19 cellular contexts compared by ENCODE assay signal in the genomic region with DNA sequence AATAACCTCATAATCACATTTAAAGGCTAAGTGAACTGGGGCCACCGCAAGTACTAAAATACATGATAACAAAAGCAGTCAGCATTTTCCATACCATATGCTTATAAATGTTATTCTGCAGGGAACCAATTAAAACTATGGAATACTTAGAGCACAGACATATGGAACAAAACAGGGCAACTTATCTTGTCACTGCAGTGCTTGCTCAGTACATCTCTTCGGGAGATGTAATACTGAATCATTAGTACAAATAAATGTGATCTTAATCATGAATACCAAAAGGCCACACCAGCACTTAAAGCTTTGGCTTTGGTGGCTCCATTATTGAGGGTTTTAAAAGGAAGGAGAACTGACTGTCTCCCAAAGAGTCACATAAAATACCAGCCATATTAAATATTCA. TPM values are rescaled to one million over a fixed set of nuclear protein-coding genes. Genes with fewer than 3 reads are reported as not detected.
DNase-seq lines count a peak whose midpoint lies in the region; ATAC-seq and TF ChIP-seq lines count a peak whose summit lies in the region.
"Had no signal": no experiment of that assay in that cellular context is flagged by ENCODE, and none has a peak within 500 bp of the region (broad histone marks: within the 10 kb centered on the region; RNA-seq: fewer than 3 reads in every experiment).

No MANE protein-coding gene starts in this region.

- no peak overlapping the region for H4K8ac ChIP-seq in mesenchymal stem cell (ENCODE audit: low read length)

- H2AFZ ChIP-seq in mesenchymal stem cell (ENCODE audit: low read depth, low read length) = no peak overlapping the region

- no peak overlapping the region for H3K14ac ChIP-seq in mesenchymal stem cell (ENCODE audit: low read length in 2 of 2)

- no peaks in the 10 kb centered on the region for H3K79me1 ChIP-seq in mesenchymal stem cell (replicated peaks; ENCODE audit: low read length, poor library complexity, severe bottlenecking)

- H2BK15ac ChIP-seq in mesenchymal stem cell (ENCODE audit: low read depth, poor library complexity, severe bottlenecking) = no peak overlapping the region

- H3K9me3 ChIP-seq in ascending aorta = no peaks in the 10 kb centered on the region
- H3K9me3 ChIP-seq in mesenchymal stem cell (ENCODE audit: control insufficient read depth, low read length) = no peaks in the 10 kb centered on the region
- no peaks in the 10 kb centered on the region for H3K9me3 ChIP-seq in stomach

- DNase-seq in EL (peak; percentile 32), ascending aorta (ENCODE audit: low spot score in 2 of 2) (no peak), mesenchymal stem cell (no peak), stomach (no peak)
- DNase-seq in stimulated activated CD4-positive, alpha-beta T cell treated with anti-CD3 and anti-CD28 coated beads, Interleukin-2, amount 100 ng/mL, for 48 hours = no peak
- DNase-seq: activated CD4-positive, alpha-beta T cell treated with anti-CD3 and anti-CD28 coated beads, Interleukin-2, amount 50 U/mL, for 4 hours; activated naive CD4-positive, alpha-beta T cell treated with anti-CD3 and anti-CD28 coated beads, Interleukin-2, amount 10 ng/mL, durations not matched to agents 7 days and 5 days; cortex of kidney; DMS 273 treated with DMSO at 0.1 percent for 48 hours; foreskin keratinocyte; NCI-H1930; RPMI8226; stimulated activated CD4-positive, alpha-beta T cell treated with anti-CD3 and anti-CD28 coated beads, Interleukin-1b, Interleukin-23, amount 100 ng/mL, for 48 hours had no signal

- no peak for TF ChIP-seq POLR2A in stomach (IDR thresholded peaks at IDR 0.05)

- no peak overlapping the region for H3K18ac ChIP-seq in mesenchymal stem cell (ENCODE audit: low read depth in 1 of 2, low read length in 2 of 2)

- ATAC-seq in GM21529 (IDR thresholded peaks at IDR 0.05; ENCODE audit: unreplicated experiment) = no peak
- no peak for ATAC-seq in HG03460 (IDR thresholded peaks at IDR 0.05; ENCODE audit: unreplicated experiment)
- no peak for ATAC-seq in HG03039 (IDR thresholded peaks at IDR 0.05; ENCODE audit: unreplicated experiment)
- ATAC-seq: foreskin keratinocyte, left lobe of liver had no signal

- H2BK120ac ChIP-seq in mesenchymal stem cell (ENCODE audit: low read depth, low read length) = no peak overlapping the region

- H2BK12ac ChIP-seq in mesenchymal stem cell (ENCODE audit: low read length in 2 of 2) = no peak overlapping the region

- intact Hi-C loops in ascending aorta (cut with DNase I) = loop anchor here (2.0 kb wide), 1 partner anchor 37 kb away; no protein-coding TSS in a partner anchor
- intact Hi-C loops in stomach (cut with DNase I; ENCODE audit: low total_unique reads) = no loop called here

- H3K27ac ChIP-seq in ascending aorta (peak overlapping the region; percentile 84 to 96), mesenchymal stem cell (ENCODE audit: low read length, poor library complexity, severe bottlenecking) (no peak overlapping the region), stomach (peak overlapping the region in 4 of 5 donors; percentile 71 to 85 (median 77))
- H3K27ac ChIP-seq: C4-2B, foreskin keratinocyte had no signal

- H3K4me3 ChIP-seq in ascending aorta (no peak overlapping the region), mesenchymal stem cell (ENCODE audit: insufficient read depth in 1 of 2, low read depth in 1 of 2, low read length in 2 of 2) (peak overlapping the region in 1 of 2 experiments; percentile 60), stomach (no peak overlapping the region)

- H4K91ac ChIP-seq in mesenchymal stem cell (ENCODE audit: low read length) = no peak overlapping the region

- H3K36me3 ChIP-seq in ascending aorta = no peaks in the 10 kb centered on the region
- H3K36me3 ChIP-seq in mesenchymal stem cell (ENCODE audit: control insufficient read depth in 1 of 2, insufficient read depth in 2 of 2, low read depth in 1 of 2, low read length in 2 of 2) = no peaks in the 10 kb centered on the region
- no peaks in the 10 kb centered on the region for H3K36me3 ChIP-seq in stomach

- H3K27me3 ChIP-seq in ascending aorta = no peaks in the 10 kb centered on the region
- no peaks in the 10 kb centered on the region for H3K27me3 ChIP-seq in mesenchymal stem cell (ENCODE audit: control insufficient read depth in 1 of 2, insufficient read depth in 1 of 2, low read length in 2 of 2)
- peaks cover 0 to 10% (median 5%) of the 10 kb centered on the region in 3 donors for H3K27me3 ChIP-seq in stomach
- H3K27me3 ChIP-seq: foreskin keratinocyte had no signal

- 100% methylated on average over 1 of the region's 2 CpGs for WGBS in mesenchymal stem cell
- 65 to 79% (median 75%) methylated on average over 2 of the region's 2 CpGs for WGBS in stomach, 5 donors

- no peak overlapping the region for H3K4ac ChIP-seq in mesenchymal stem cell (ENCODE audit: low read depth in 1 of 2, low read length in 2 of 2)

- no peak overlapping the region for H2BK5ac ChIP-seq in mesenchymal stem cell (ENCODE audit: low read depth, low read length, poor library complexity, severe bottlenecking)

- TF ChIP-seq EP300 in stomach (IDR thresholded peaks at IDR 0.05) = no peak

- no peak overlapping the region for H3K23ac ChIP-seq in mesenchymal stem cell (ENCODE audit: low read length in 2 of 2)

- H3K4me2 ChIP-seq in mesenchymal stem cell (ENCODE audit: low read length, poor library complexity, severe bottlenecking) = no peak overlapping the region

- H3K4me1 ChIP-seq in ascending aorta (peaks cover 8 to 77% of the 10 kb centered on the region in 2 donors), mesenchymal stem cell (ENCODE audit: control insufficient read depth, insufficient read depth, low read depth, low read length) (peaks cover 2% of the 10 kb centered on the region), stomach (peaks cover 0 to 20% (median 0%) of the 10 kb centered on the region in 4 donors)

- peak overlapping the region; percentile 83 for H3K9ac ChIP-seq in mesenchymal stem cell (ENCODE audit: low read length)

- H2AK5ac ChIP-seq in mesenchymal stem cell (ENCODE audit: low read length, severe bottlenecking) = no peak overlapping the region

- TF ChIP-seq CTCF in ascending aorta (IDR thresholded peaks at IDR 0.05) = no peak
- no peak for TF ChIP-seq CTCF in stomach (IDR thresholded peaks at IDR 0.05)

RNA-seq across cellular contexts. Expression of a gene that starts 32.1 kb away (rescaled TPM):
- 200 TPM for total RNA-seq in ascending aorta
- polyA plus RNA-seq in mesenchymal stem cell (2013, experiment 1 of 2) = 0.72 TPM
- 0.73 TPM for polyA plus RNA-seq in mesenchymal stem cell (2013, experiment 2 of 2)
- total RNA-seq in stomach = 100 to 1,000 TPM in 3 of 5 donors, 10 to 100 TPM in 2; 35.6 to 311 (median 119) TPM
- 10 to 100 TPM in 1 of 3 donors, 1 to 10 TPM in 2; 2.6 to 65.0 (median 4.7) TPM for polyA plus RNA-seq in stomach
- total RNA-seq: A673 had no signal
